In genomic region chr9:89036383-89036782, GRCh38 we compare ENCODE assay signal across 14 cellular contexts. TPM values are rescaled to one million over a fixed set of nuclear protein-coding genes. Genes with fewer than 3 reads are reported as not detected.
A peak's percentile ranks its signal among the peaks of the same experiment; 100 is the strongest.
DNase-seq lines count a peak whose midpoint lies in the region; ATAC-seq and TF ChIP-seq lines count a peak whose summit lies in the region.
"Had no signal": no experiment of that assay in that cellular context is flagged by ENCODE, and none has a peak within 500 bp of the region (broad histone marks: within the 10 kb centered on the region; RNA-seq: fewer than 3 reads in every experiment).

No MANE protein-coding gene starts in this region.

- peaks cover under 1 to 14% (median 10%) of the 10 kb centered on the region in 5 experiments for H3K9me3 Mint-ChIP-seq in brain
- peaks cover 0 to 6% (median 3%) of the 10 kb centered on the region in 11 donors for H3K9me3 Mint-ChIP-seq in naive thymus-derived CD4-positive, alpha-beta T cell

- H3K9me3 ChIP-seq in Karpas-422 (ENCODE audit: low read length) = no peaks in the 10 kb centered on the region
- H3K9me3 ChIP-seq in naive thymus-derived CD4-positive, alpha-beta T cell (ENCODE audit: control insufficient read depth in 2 of 3, low read length in 3 of 3) = no peaks in the 10 kb centered on the region
- H3K9me3 ChIP-seq in Peyer's patch = no peaks in the 10 kb centered on the region

- CTCF ChIA-PET in naive thymus-derived CD4-positive, alpha-beta T cell (lab: Charles Lee) = interaction anchor here (0.6 kb wide), 1 partner anchor 765 kb away, joined by 3 read pairs; no protein-coding TSS in a partner anchor
- CTCF ChIA-PET in GM10248 (lab: Yijun Ruan, JAX) = no interaction called here

- H4K20me1 ChIP-seq in Karpas-422 (ENCODE audit: insufficient read depth, low read depth, low read length) = no peaks in the 10 kb centered on the region

- peaks cover 26% of the 10 kb centered on the region for H3K4me1 Mint-ChIP-seq in brain
- H3K4me1 Mint-ChIP-seq in naive thymus-derived CD4-positive, alpha-beta T cell = no peaks in the 10 kb centered on the region
- H3K4me1 Mint-ChIP-seq: WTC11 had no signal

- H3K9ac ChIP-seq in Karpas-422 (ENCODE audit: low read length) = no peak overlapping the region

- peaks cover 53% of the 10 kb centered on the region for H3K36me3 Mint-ChIP-seq in brain
- H3K36me3 Mint-ChIP-seq in naive thymus-derived CD4-positive, alpha-beta T cell = no peaks in the 10 kb centered on the region

- H3K4me3 Mint-ChIP-seq in brain = no peak overlapping the region
- H3K4me3 Mint-ChIP-seq in naive thymus-derived CD4-positive, alpha-beta T cell = no peak overlapping the region
- H3K4me3 Mint-ChIP-seq: B cell, WTC11 had no signal

- intact Hi-C loops in naive thymus-derived CD4-positive, alpha-beta T cell (cut with micrococcal nuclease) = no loop called here

- ATAC-seq in naive thymus-derived CD4-positive, alpha-beta T cell = peak; percentile 61
- ATAC-seq: HepG2, WTC11 had no signal

- H3K4me1 ChIP-seq in Karpas-422 (ENCODE audit: low read length) (peaks cover 20% of the 10 kb centered on the region), Peyer's patch (no peaks in the 10 kb centered on the region)
- no peaks in the 10 kb centered on the region for H3K4me1 ChIP-seq in naive thymus-derived CD4-positive, alpha-beta T cell (ENCODE audit: control insufficient read depth in 2 of 2, insufficient read depth in 2 of 2, low read length in 2 of 2)

- POLR2A ChIA-PET in naive thymus-derived CD4-positive, alpha-beta T cell (lab: Charles Lee) = no interaction called here
- POLR2A ChIA-PET in GM10248 (lab: Yijun Ruan, JAX) = no interaction called here

- H3K27me3 ChIP-seq in Karpas-422 (ENCODE audit: low read length) (peaks cover 11% of the 10 kb centered on the region; the same call in 1 of the 2 replicates), Peyer's patch (no peaks in the 10 kb centered on the region)
- H3K27me3 ChIP-seq in naive thymus-derived CD4-positive, alpha-beta T cell (ENCODE audit: control insufficient read depth in 2 of 2, insufficient read depth in 2 of 2, low read length in 2 of 2) = peaks cover 0 to 3% of the 10 kb centered on the region in 2 donors

- H3K79me2 ChIP-seq in Karpas-422 (ENCODE audit: low read length) = no peaks in the 10 kb centered on the region

- H3K9me2 ChIP-seq in Karpas-422 (replicated peaks; ENCODE audit: insufficient read depth, low read length) = no peaks in the 10 kb centered on the region

- H2AFZ ChIP-seq in Karpas-422 (ENCODE audit: low read length) = no peak overlapping the region

- TF ChIP-seq CTCF in brain (conservative IDR thresholded peaks at IDR 0.05) = no peak
- no peak for TF ChIP-seq CTCF in GM10248 (IDR thresholded peaks at IDR 0.05; ENCODE audit: control extremely low read depth, extremely low read depth, low read depth, missing control alignments)
- TF ChIP-seq CTCF in Peyer's patch (IDR thresholded peaks at IDR 0.05) = no peak

- no peak overlapping the region for H3K27ac ChIP-seq in Karpas-422 (ENCODE audit: low read length)
- H3K27ac ChIP-seq in naive thymus-derived CD4-positive, alpha-beta T cell (ENCODE audit: low read depth, low read length) = no peak overlapping the region
- no peak overlapping the region for H3K27ac ChIP-seq in Peyer's patch

- H3K36me3 ChIP-seq in Karpas-422 (ENCODE audit: insufficient read depth, low read length) = no peaks in the 10 kb centered on the region
- H3K36me3 ChIP-seq in naive thymus-derived CD4-positive, alpha-beta T cell (ENCODE audit: control insufficient read depth in 2 of 3, insufficient read depth in 3 of 3, low read length in 3 of 3) = no peaks in the 10 kb centered on the region
- H3K36me3 ChIP-seq in Peyer's patch = no peaks in the 10 kb centered on the region

- H3K27ac Mint-ChIP-seq in brain = peak overlapping the region in 3 of 5 experiments; percentile 25 to 88 (median 47)
- H3K27ac Mint-ChIP-seq in naive thymus-derived CD4-positive, alpha-beta T cell = no peak overlapping the region
- H3K27ac Mint-ChIP-seq: B cell, WTC11 had no signal

- DNase-seq in CD1c-positive myeloid dendritic cell (ENCODE audit: extremely low spot score) = peak; percentile 87
- no peak for DNase-seq in Karpas-422
- DNase-seq in naive thymus-derived CD4-positive, alpha-beta T cell = no peak
- no peak for DNase-seq in GM10248 (ENCODE audit: extremely low spot score)
- DNase-seq in Peyer's patch = no peak
- DNase-seq in stimulated activated CD4-positive, alpha-beta T cell treated with anti-CD3 and anti-CD28 coated beads, Interleukin-2, amount 100 ng/mL, for 48 hours = no peak
- DNase-seq: activated CD8-positive, alpha-beta memory T cell treated with anti-CD3 and anti-CD28 coated beads for 24 hours; amniotic stem cell; NCI-H2029 treated with DMSO at 0.1 percent for 48 hours; NCI-H526 had no signal

- no peak overlapping the region for H3K4me2 ChIP-seq in Karpas-422 (ENCODE audit: low read depth, low read length, poor library complexity, severe bottlenecking)

- H3K4me3 ChIP-seq in Karpas-422 (ENCODE audit: low read length) (peak overlapping the region; percentile 20; the same call in 1 of the 2 replicates), Peyer's patch (no peak overlapping the region)
- H3K4me3 ChIP-seq in naive thymus-derived CD4-positive, alpha-beta T cell (ENCODE audit: low read length) = no peak overlapping the region

- TF ChIP-seq POLR2A in Peyer's patch (IDR thresholded peaks at IDR 0.05) = no peak

- no peaks in the 10 kb centered on the region for H3K27me3 Mint-ChIP-seq in brain
- peaks cover 15 to 44% (median 39%) of the 10 kb centered on the region in 5 donors for H3K27me3 Mint-ChIP-seq in naive thymus-derived CD4-positive, alpha-beta T cell

RNA-seq across cellular contexts. Expression of gene S1PR3, which starts 45.1 kb away (rescaled TPM):
- not detected in 2 replicates for total RNA-seq in Karpas-422 (2014; rRNA removed; shearing (Covaris generic); ENCODE audit: low replicate concordance)
- 7.4 TPM for polyA plus RNA-seq in brain (ENCODE audit: insufficient read depth, low read depth, low replicate concordance)
- total RNA-seq in naive thymus-derived CD4-positive, alpha-beta T cell = 10 to 100 TPM in 1 of 5 experiments, under 1 TPM in 2, not detected in 2; 0.19 to 26.0 (median 0.22) TPM
- not detected for polyA plus RNA-seq in naive thymus-derived CD4-positive, alpha-beta T cell
- total RNA-seq in Peyer's patch = 1 to 10 TPM; 1.9 to 6.7 (median 4.3) TPM
- total RNA-seq: B cell had no signal
- polyA plus RNA-seq: HepG2 had no signal

Comparison
In these comparisons a context has a peak if more than half of its experiments do, and no peak if none do; other contexts are left out.
1. H3K27ac Mint-ChIP-seq: peak in brain (3 of 5); none in naive thymus-derived CD4-positive, alpha-beta T cell (0 of 9).